Comparison of ENCODE assay signal across 8 cellular contexts in the genomic region with DNA sequence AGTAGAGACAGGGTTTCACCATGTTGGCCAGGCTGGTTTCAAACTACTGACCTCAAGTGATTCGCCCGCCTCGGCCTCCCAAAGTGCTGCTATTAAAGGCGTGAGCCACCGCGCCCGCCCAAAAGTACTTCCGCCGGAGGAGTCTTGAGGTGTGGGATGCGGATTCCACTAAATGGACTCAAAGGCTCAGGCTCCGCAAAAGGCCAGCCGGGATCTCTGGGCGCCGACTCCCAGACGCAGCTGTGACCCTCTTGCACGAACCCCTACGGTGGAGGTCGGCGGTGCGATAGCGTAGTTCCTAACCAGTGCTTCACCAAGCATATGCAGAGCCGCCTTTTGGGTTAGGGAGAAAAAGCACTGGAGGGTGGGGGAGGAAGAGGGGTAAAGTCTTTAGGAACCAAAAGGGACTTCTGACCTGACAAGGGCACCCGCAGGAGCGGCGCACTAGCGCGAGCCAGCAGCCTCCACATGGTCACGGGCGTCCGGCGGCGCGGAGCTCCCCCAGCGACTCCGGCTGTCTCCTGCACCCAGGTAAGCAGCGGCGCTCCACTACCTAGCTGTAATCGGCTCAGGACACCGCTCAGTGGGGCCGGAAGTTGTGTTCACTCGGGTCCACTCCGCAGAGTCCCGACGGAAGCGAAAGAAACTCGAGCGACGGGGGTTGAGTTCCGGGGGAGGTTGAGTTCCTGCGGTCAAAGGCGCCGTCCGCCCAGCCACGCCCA. TPM values are rescaled to one million over a fixed set of nuclear protein-coding genes. Genes with fewer than 3 reads are reported as not detected.
A peak's percentile ranks its signal among the peaks of the same experiment; 100 is the strongest.
DNase-seq lines count a peak whose midpoint lies in the region; ATAC-seq, FAIRE-seq and TF ChIP-seq lines count a peak whose summit lies in the region.

TSS of gene MRPL16 (minus strand) at position 590 of the 722 bp plus-strand sequence. CDS start at position 470, 120 bp downstream.

- peak; percentile 98 for ATAC-seq in GM18907 (IDR thresholded peaks at IDR 0.05; ENCODE audit: unreplicated experiment)
- ATAC-seq in HG03159 (IDR thresholded peaks at IDR 0.05; ENCODE audit: unreplicated experiment): peak; percentile 98

- no peak for FAIRE-seq in bronchial epithelial cell (lab: Jason Lieb, UNC)

- DNase-seq in AG08396 (ENCODE audit: low spot score) (peak; percentile 89), NCI-H2227 (lab: John Stamatoyannopoulos, UW; ENCODE audit: unreplicated experiment) (peak; percentile 94), bronchial epithelial cell (ENCODE audit: low read depth) (peak; percentile 80), inferior parietal cortex (ENCODE audit: extremely low spot score) (peak; percentile 85)
- peak; percentile 85 to 86 for DNase-seq in stimulated activated CD4-positive, alpha-beta T cell treated with anti-CD3 and anti-CD28 coated beads, Interleukin-12 subunit alpha, Interleukin-12 subunit beta, amount 100 ng/mL, for 24 hours (ENCODE audit: low read depth in 2 of 2)

- no peaks in the 10 kb centered on the region for H3K27me3 ChIP-seq in bronchial epithelial cell (ENCODE audit: control insufficient read depth, insufficient read depth, low read length)

- H3K4me3 ChIP-seq in WI38 (ENCODE audit: low read depth, low read length) (peak within 1 kb of the TSS; percentile 98), bronchial epithelial cell (ENCODE audit: low read depth, low read length) (peak within 1 kb of the TSS; percentile 96)

- TF ChIP-seq CTCF in WI38 (IDR thresholded peaks at IDR 0.05; ENCODE audit: low read depth, low read length) (no peak), bronchial epithelial cell (IDR thresholded peaks at IDR 0.05; ENCODE audit: insufficient read depth, low read length, severe bottlenecking) (peak; percentile 62)

- peaks cover 7% of the 10 kb centered on the region for H3K36me3 ChIP-seq in bronchial epithelial cell (ENCODE audit: control insufficient read depth, insufficient read depth, low read length)

RNA-seq across cellular contexts. Expression of gene MRPL16, which starts in this region (rescaled TPM):
- total RNA-seq in bronchial epithelial cell: 17.4 and 23.3 TPM in 2 replicates

Comparison
In these comparisons a context has a peak if more than half of its experiments do, and no peak if none do; other contexts are left out.
1. Peak in every context shown above with its lines: DNase-seq, ATAC-seq and H3K4me3 ChIP-seq.